9 cellular contexts compared by ENCODE assay signal in genomic region chr12:117968826-117969659, GRCh38. TPM values are rescaled to one million over a fixed set of nuclear protein-coding genes. Genes with fewer than 3 reads are reported as not detected.
A peak's percentile ranks its signal among the peaks of the same experiment; 100 is the strongest.
DNase-seq lines count a peak whose midpoint lies in the region; ATAC-seq, FAIRE-seq and TF ChIP-seq lines count a peak whose summit lies in the region.
"Had no signal": no experiment of that assay in that cellular context is flagged by ENCODE, and none has a peak within 500 bp of the region (broad histone marks: within the 10 kb centered on the region; RNA-seq: fewer than 3 reads in every experiment).

Gene KSR2, minus strand, starts transcription at chr12:117968990. Its CDS starts 735 bp downstream, at chr12:117968255.

- no peaks in the 10 kb centered on the region for H3K36me3 Mint-ChIP-seq in MCF 10A (ENCODE audit: insufficient read depth, unreplicated experiment)

- H3K4me1 Mint-ChIP-seq in MCF 10A (ENCODE audit: insufficient read depth, unreplicated experiment) = peaks cover 12% of the 10 kb centered on the region

- no peak for FAIRE-seq in D721Med (lab: Jason Lieb, UNC)
- FAIRE-seq: TTC549 had no signal

- peaks cover 8% of the 10 kb centered on the region for H3K9me3 Mint-ChIP-seq in MCF 10A (ENCODE audit: unreplicated experiment)

- peak within 1 kb of the TSS; percentile 22 to 39 for H3K4me3 ChIP-seq in left lung

- TF ChIP-seq CTCF in D721Med (IDR thresholded peaks at IDR 0.05; ENCODE audit: insufficient read depth, missing control alignments) (no peak), MCF 10A (IDR thresholded peaks at IDR 0.05; ENCODE audit: unreplicated experiment) (no peak), left lung (IDR thresholded peaks at IDR 0.05) (no peak)

- no peak within 1 kb of the TSS for H3K27ac Mint-ChIP-seq in MCF 10A (ENCODE audit: low read depth, unreplicated experiment)

- intact Hi-C loops in MCF 10A (cut with micrococcal nuclease) (no loop called here), left lung (cut with DNase I) (no loop called here)

- CTCF ChIA-PET in MCF 10A (lab: Yijun Ruan, JAX) = no interaction called here

- H3K27ac ChIP-seq in left lung = peak within 1 kb of the TSS; percentile 65 to 70

- H3K4me3 Mint-ChIP-seq in MCF 10A (ENCODE audit: unreplicated experiment) = peak within 1 kb of the TSS; percentile 73

- BruUV-seq in MCF 10A (replicated peaks; lab: Mats Ljungman, UMichigan) = no TSS peak

- peaks cover 51% of the 10 kb centered on the region for H3K27me3 Mint-ChIP-seq in MCF 10A (ENCODE audit: insufficient read depth, unreplicated experiment)

- ATAC-seq in GM21529 (IDR thresholded peaks at IDR 0.05; ENCODE audit: unreplicated experiment) (peak; percentile 61), left lung (peak; percentile 94), GM21737 (IDR thresholded peaks at IDR 0.05; ENCODE audit: unreplicated experiment) (no peak)

- DNase-seq in D721Med (ENCODE audit: insufficient read length, low spot score) (peak; percentile 80), NAMALWA (ENCODE audit: low spot score) (peak; percentile 41), T-helper 2 cell (peak in 3 of 5 experiments; percentile 18 to 86 (median 29)), MCF 10A (ENCODE audit: unreplicated experiment) (peak; percentile 46), left lung (peak; percentile 77 to 90)
- peak; percentile 3 to 62 (median 31) for DNase-seq in stimulated activated CD4-positive, alpha-beta T cell treated with anti-CD3 and anti-CD28 coated beads, TNF-alpha, amount 100 ng/mL, for 24 hours (ENCODE audit: low read depth in 3 of 3)

- no peaks in the 10 kb centered on the region for H3K36me3 ChIP-seq in left lung

- POLR2A ChIA-PET in MCF 10A (lab: Yijun Ruan, JAX) = interaction anchor here (0.7 kb wide), 1 partner anchor 54 kb away, joined by 3 read pairs; no protein-coding TSS in a partner anchor

- peaks cover 0 to 68% of the 10 kb centered on the region in 2 donors for H3K27me3 ChIP-seq in left lung

- H3K4me1 ChIP-seq in left lung = no peaks in the 10 kb centered on the region

- H3K9me3 ChIP-seq in left lung = peaks cover 0 to 12% of the 10 kb centered on the region in 2 donors

RNA-seq across cellular contexts. Expression of gene KSR2, which starts in this region (rescaled TPM):
- total RNA-seq in MCF 10A (2022) (0.02 TPM in 1 of 2 replicates, not detected in the other), left lung (1 to 10 TPM; 1.0 to 1.4 TPM)

Comparison
In these comparisons a context has a peak if more than half of its experiments do, and no peak if none do; other contexts are left out.
1. Peak in DNase-seq in MCF 10A; RNA of the gene not detected or under 1 TPM.
2. DNase-seq: peak in every context shown above with its lines; median percentile 84 in left lung; 80 in D721Med; 46 in MCF 10A; 41 in NAMALWA; 31 in stimulated activated CD4-positive, alpha-beta T cell treated with anti-CD3 and anti-CD28 coated beads, TNF-alpha, amount 100 ng/mL, for 24 hours; 29 in T-helper 2 cell.